Comparison of ENCODE assay signal across 7 cellular contexts in genomic region chr10:104580321-104580720, GRCh38.
DNase-seq lines count a peak whose midpoint lies in the region; ATAC-seq and TF ChIP-seq lines count a peak whose summit lies in the region.

No MANE protein-coding gene starts in this region.

- H3K27ac ChIP-seq in fibroblast of lung (ENCODE audit: insufficient read depth, low read length) (no peak overlapping the region), trophoblast cell (ENCODE audit: low read depth, low read length) (no peak overlapping the region)

- H3K4me3 ChIP-seq in fibroblast of lung (replicated peaks in 1 of 4; ENCODE audit: control extremely low read depth in 1 of 4, insufficient read depth in 1 of 4, low read depth in 3 of 4, low read length in 4 of 4) (peak overlapping the region in 2 of 4 experiments; percentile 17 to 45), trophoblast cell (ENCODE audit: low read depth, low read length) (no peak overlapping the region)

- peak; percentile 1 for DNase-seq in DMS 273 treated with DMSO at 0.1 percent for 48 hours (lab: John Stamatoyannopoulos, UW)
- peak; percentile 37 for DNase-seq in NCI-H2227 (lab: John Stamatoyannopoulos, UW; ENCODE audit: unreplicated experiment)
- DNase-seq in fibroblast of lung (ENCODE audit: low read depth in 2 of 2): peak; percentile 35 to 43
- no peak for DNase-seq in trophoblast cell
- no peak for DNase-seq in SHP77 treated with DMSO at 0.1 percent for 48 hours (lab: John Stamatoyannopoulos, UW)
- no peak for DNase-seq in NCI-H187 treated with DMSO at 0.1 percent for 48 hours (lab: John Stamatoyannopoulos, UW)

- peak overlapping the region; percentile 58 for H3K4me2 ChIP-seq in fibroblast of lung (ENCODE audit: extremely low read depth, insufficient read depth, low read length)
- H3K4me2 ChIP-seq in trophoblast cell (ENCODE audit: low read length): no peak overlapping the region

- no peak overlapping the region for H4K8ac ChIP-seq in trophoblast cell (ENCODE audit: low read depth, low read length)

- H4K91ac ChIP-seq in trophoblast cell (ENCODE audit: low read depth, low read length): no peak overlapping the region

- no peak overlapping the region for H2BK120ac ChIP-seq in trophoblast cell (ENCODE audit: insufficient read depth, low read length, poor library complexity)

- no peak overlapping the region for H2BK12ac ChIP-seq in trophoblast cell (ENCODE audit: low read length)

- H3K4me1 ChIP-seq in fibroblast of lung (ENCODE audit: control insufficient read depth, extremely low read depth, insufficient read depth, low read length) (peaks cover 2% of the 10 kb centered on the region), trophoblast cell (ENCODE audit: control insufficient read depth in 1 of 2, insufficient read depth in 2 of 2, low read length in 2 of 2) (no peaks in the 10 kb centered on the region)

- no peaks in the 10 kb centered on the region for H3K36me3 ChIP-seq in fibroblast of lung (ENCODE audit: control insufficient read depth, insufficient read depth, low read length)
- H3K36me3 ChIP-seq in trophoblast cell (ENCODE audit: control insufficient read depth in 1 of 2, insufficient read depth in 2 of 2, low read length in 2 of 2): no peaks in the 10 kb centered on the region

- no peaks in the 10 kb centered on the region for H4K20me1 ChIP-seq in fibroblast of lung (ENCODE audit: control insufficient read depth, extremely low read depth, insufficient read depth, low read length)

- no peak overlapping the region for H3K14ac ChIP-seq in trophoblast cell (ENCODE audit: low read length)

- no peak for ATAC-seq in HG02970 (IDR thresholded peaks at IDR 0.05; ENCODE audit: low FRiP score, unreplicated experiment)

- no peaks in the 10 kb centered on the region for H3K9me3 ChIP-seq in fibroblast of lung (ENCODE audit: control insufficient read depth, insufficient read depth, low read depth, low read length)
- peaks cover 2% of the 10 kb centered on the region for H3K9me3 ChIP-seq in trophoblast cell (ENCODE audit: insufficient read depth, low read depth, low read length)

- H3K9ac ChIP-seq in fibroblast of lung (ENCODE audit: insufficient read depth, low read length) (no peak overlapping the region), trophoblast cell (ENCODE audit: low read length) (peak overlapping the region; percentile 4)

- H2AFZ ChIP-seq in fibroblast of lung (ENCODE audit: low read length) (peak overlapping the region; percentile 60), trophoblast cell (ENCODE audit: insufficient read depth, low read length, poor library complexity) (no peak overlapping the region)

- H2AK5ac ChIP-seq in trophoblast cell (ENCODE audit: low read length): no peak overlapping the region

- no peak overlapping the region for H3K23ac ChIP-seq in trophoblast cell (ENCODE audit: low read length)

- H3K79me1 ChIP-seq in trophoblast cell (ENCODE audit: low read length): no peaks in the 10 kb centered on the region

- TF ChIP-seq CTCF in fibroblast of lung (conservative IDR thresholded peaks at IDR 0.05 in 1 of 2, IDR thresholded peaks at IDR 0.05 in 1 of 2; ENCODE audit: low read depth in 1 of 2, low read length in 2 of 2): no peak

- no peak overlapping the region for H3K18ac ChIP-seq in trophoblast cell (ENCODE audit: low read length)

- H3K79me2 ChIP-seq in fibroblast of lung (ENCODE audit: control insufficient read depth, insufficient read depth, low read length) (no peaks in the 10 kb centered on the region), trophoblast cell (ENCODE audit: control insufficient read depth, insufficient read depth, low read length, poor library complexity) (no peaks in the 10 kb centered on the region)

- no peak overlapping the region for H3K4ac ChIP-seq in trophoblast cell (ENCODE audit: low read depth, low read length)

- no peak overlapping the region for H4K12ac ChIP-seq in trophoblast cell (ENCODE audit: low read depth, low read length)

- no CpG with 5 or more reads among the region's 13 CpGs for WGBS in trophoblast cell (ENCODE audit: extremely low coverage, insufficient coverage, insufficient read length)

- no peak overlapping the region for H2BK5ac ChIP-seq in trophoblast cell (ENCODE audit: low read depth, low read length, poor library complexity)

- H3K27me3 ChIP-seq in fibroblast of lung (ENCODE audit: control insufficient read depth, insufficient read depth, low read length) (no peaks in the 10 kb centered on the region), trophoblast cell (ENCODE audit: insufficient read depth, low read length) (no peaks in the 10 kb centered on the region)

Comparison
In these comparisons a context has a peak if more than half of its experiments do, and no peak if none do; other contexts are left out.
1. DNase-seq: peak in DMS 273 treated with DMSO at 0.1 percent for 48 hours (single experiment), NCI-H2227 (single experiment) and fibroblast of lung (2 of 2); none in trophoblast cell (0 of 2), SHP77 treated with DMSO at 0.1 percent for 48 hours (single experiment) and NCI-H187 treated with DMSO at 0.1 percent for 48 hours (single experiment).